In genomic region chr1:27071049-27071416, GRCh38 we compare ENCODE assay signal across 9 cellular contexts. TPM values are rescaled to one million over a fixed set of nuclear protein-coding genes. Genes with fewer than 3 reads are reported as not detected.
DNase-seq lines count a peak whose midpoint lies in the region; FAIRE-seq and TF ChIP-seq lines count a peak whose summit lies in the region.
"Had no signal": no experiment of that assay in that cellular context is flagged by ENCODE, and none has a peak within 500 bp of the region (broad histone marks: within the 10 kb centered on the region; RNA-seq: fewer than 3 reads in every experiment).

No MANE protein-coding gene starts in this region.

- DNase-seq in G401 (ENCODE audit: low spot score) (peak; percentile 98), NCI-H82 (lab: John Stamatoyannopoulos, UW) (peak; percentile 97), fibroblast of gingiva (ENCODE audit: low read depth) (peak; percentile 40), occipital lobe (lab: John Stamatoyannopoulos, UW) (peak; percentile 62), NCI-H128 (lab: John Stamatoyannopoulos, UW; ENCODE audit: unreplicated experiment) (no peak), GM12891 (ENCODE audit: insufficient read length, low spot score) (no peak)
- no peak for DNase-seq in activated CD4-positive, alpha-beta T cell treated with anti-CD3 and anti-CD28 coated beads for 1 hour
- no peak for DNase-seq in activated naive CD4-positive, alpha-beta T cell (lab: John Stamatoyannopoulos, UW)
- DNase-seq: stimulated activated CD4-positive, alpha-beta T cell treated with anti-CD3 and anti-CD28 coated beads, Interleukin-4, amount 100 ng/mL, for 24 hours had no signal

- FAIRE-seq in GM12891 (lab: Jason Lieb, UNC) = no peak

- in situ Hi-C loops in G401 (cut with HindIII; ENCODE audit: low sequenced_read_pairs) = loop anchor here (25.0 kb wide), 1 partner anchor 109 kb away; the partner anchor contains the start of gene KDF1

- TF ChIP-seq POLR2A in GM12891 (IDR thresholded peaks at IDR 0.05; ENCODE audit: low read depth, low read length) = no peak

TF ChIP-seq in GM12891, 5 proteins besides CTCF, POLR2A, EP300 and RAD21:
- TF ChIP-seq PAX5 (IDR thresholded peaks at IDR 0.05; ENCODE audit: insufficient read depth, low read length, severe bottlenecking) (no peak), SPI1 (IDR thresholded peaks at IDR 0.05; ENCODE audit: low read depth, low read length) (no peak), POLR2AphosphoS5 (IDR thresholded peaks at IDR 0.05; ENCODE audit: low read depth, low read length) (no peak), TAF1 (IDR thresholded peaks at IDR 0.05; ENCODE audit: low read depth, low read length) (no peak)

RNA-seq across cellular contexts. Expression of gene TENT5B, which starts 58.4 kb away (rescaled TPM):
- 19.3 and 32.4 TPM in 2 replicates for total RNA-seq in G401 (2014; rRNA removed; shearing (Covaris generic))
- 0.31 TPM for total RNA-seq in occipital lobe
- not detected for polyA plus RNA-seq in GM12891 (2012; ENCODE audit: low read depth, missing spikeins)

Comparison
In these comparisons a context has a peak if more than half of its experiments do, and no peak if none do; other contexts are left out.
1. DNase-seq: peak in G401 (single experiment), NCI-H82 (single experiment), fibroblast of gingiva (single experiment) and occipital lobe (single experiment); none in activated CD4-positive, alpha-beta T cell treated with anti-CD3 and anti-CD28 coated beads for 1 hour (single experiment), NCI-H128 (single experiment), GM12891 (single experiment) and activated naive CD4-positive, alpha-beta T cell (0 of 4).
2. RNA of gene TENT5B, which starts 58.4 kb away (total RNA-seq): 19.3 to 32.4 TPM in G401; 0.31 TPM in occipital lobe (single experiment); every median in the first group is over 10 times any median in the second.